21 cellular contexts compared by ENCODE assay signal in the genomic region with DNA sequence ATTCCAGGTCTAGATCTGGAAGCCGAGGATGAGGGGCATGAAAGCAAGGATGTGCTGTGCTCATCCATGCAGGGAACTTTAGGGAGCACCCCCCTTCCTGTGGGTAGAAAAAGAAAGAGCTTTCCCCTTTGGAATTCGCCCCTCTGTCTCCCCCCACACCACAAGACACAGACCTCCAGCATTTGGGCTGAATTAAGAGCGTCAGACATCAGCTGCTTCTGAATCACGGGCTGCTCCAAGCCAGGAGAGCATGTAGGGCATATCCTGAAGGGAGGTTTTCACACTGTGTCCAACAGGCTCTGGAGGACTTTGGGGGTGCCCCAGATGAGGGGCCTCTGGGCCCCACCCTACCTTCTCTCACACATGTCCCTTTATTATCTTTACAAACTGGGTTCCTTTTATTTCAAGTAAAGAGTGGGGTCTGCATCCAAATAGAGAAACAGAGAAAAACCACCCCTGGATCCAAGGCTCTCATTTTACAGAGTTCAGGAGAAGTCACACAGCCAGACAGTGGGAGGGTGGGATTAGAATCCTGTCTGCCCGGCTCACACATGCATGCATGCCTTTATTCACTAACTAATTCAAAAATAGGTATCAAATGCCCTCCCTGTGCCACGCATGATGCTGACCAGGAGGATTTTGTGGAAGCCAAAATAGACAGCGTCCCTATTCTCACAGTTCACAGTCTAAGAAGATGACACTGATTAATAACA. TPM values are rescaled to one million over a fixed set of nuclear protein-coding genes. Genes with fewer than 3 reads are reported as not detected.
A peak's percentile ranks its signal among the peaks of the same experiment; 100 is the strongest.
DNase-seq lines count a peak whose midpoint lies in the region; ATAC-seq and TF ChIP-seq lines count a peak whose summit lies in the region.
"Had no signal": no experiment of that assay in that cellular context is flagged by ENCODE, and none has a peak within 500 bp of the region (broad histone marks: within the 10 kb centered on the region; RNA-seq: fewer than 3 reads in every experiment).

No MANE protein-coding gene starts in this region.

- no peaks in the 10 kb centered on the region for H3K36me3 Mint-ChIP-seq in CD4-positive, alpha-beta memory T cell
- H3K36me3 Mint-ChIP-seq: activated naive CD4-positive, alpha-beta T cell treated with anti-CD3 and anti-CD28 coated beads, Interleukin-2, amount 10 ng/mL, durations not matched to agents 7 days and 5 days; brain; CD8-positive, alpha-beta memory T cell had no signal

- no peak for TF ChIP-seq CTCF in fibroblast of the aortic adventitia (IDR thresholded peaks at IDR 0.05; ENCODE audit: insufficient read depth, low read length)

- ATAC-seq in GM21825 (IDR thresholded peaks at IDR 0.05; ENCODE audit: unreplicated experiment) (no peak), GM19397 (IDR thresholded peaks at IDR 0.05; ENCODE audit: unreplicated experiment) (no peak)
- ATAC-seq: left ventricle myocardium superior; naive thymus-derived CD4-positive, alpha-beta T cell had no signal

- CTCF ChIA-PET in CD4-positive, alpha-beta memory T cell (lab: Charles Lee; ENCODE audit: partially characterized antibody), result no interaction called here

- no peaks in the 10 kb centered on the region for H3K4me1 Mint-ChIP-seq in CD4-positive, alpha-beta memory T cell
- H3K4me1 Mint-ChIP-seq: activated naive CD4-positive, alpha-beta T cell treated with anti-CD3 and anti-CD28 coated beads, Interleukin-2, amount 10 ng/mL, durations not matched to agents 7 days and 5 days; CD8-positive, alpha-beta memory T cell; naive thymus-derived CD4-positive, alpha-beta T cell had no signal

- intact Hi-C loops in posterior vena cava (cut with DNase I), result loop anchor here in 1 of 2 donors (5.0 kb wide), 1 partner anchor 50 kb away; no protein-coding TSS in a partner anchor
- intact Hi-C loops in CD4-positive, alpha-beta memory T cell (cut with micrococcal nuclease), result no loop called here

- no peaks in the 10 kb centered on the region for H3K36me3 ChIP-seq in CD4-positive, alpha-beta memory T cell (ENCODE audit: insufficient read depth, low read length)

- no peak overlapping the region for H3K27ac Mint-ChIP-seq in CD4-positive, alpha-beta memory T cell
- H3K27ac Mint-ChIP-seq: activated naive CD4-positive, alpha-beta T cell treated with anti-CD3 and anti-CD28 coated beads, Interleukin-2, amount 10 ng/mL, durations not matched to agents 7 days and 5 days; naive thymus-derived CD4-positive, alpha-beta T cell had no signal

- POLR2A ChIA-PET in CD4-positive, alpha-beta memory T cell (lab: Charles Lee; ENCODE audit: partially characterized antibody), result no interaction called here

- H3K4me3 Mint-ChIP-seq in CD4-positive, alpha-beta memory T cell, result no peak overlapping the region
- H3K4me3 Mint-ChIP-seq: activated naive CD4-positive, alpha-beta T cell treated with anti-CD3 and anti-CD28 coated beads, Interleukin-2, amount 10 ng/mL, durations not matched to agents 7 days and 5 days; brain; CD8-positive, alpha-beta memory T cell; naive thymus-derived CD4-positive, alpha-beta T cell had no signal

- DNase-seq in AG08395 (ENCODE audit: low spot score) (peak; percentile 69), amniotic epithelial cell (ENCODE audit: low read depth) (peak; percentile 56), fibroblast of the aortic adventitia (ENCODE audit: low read depth) (peak; percentile 75), posterior vena cava (ENCODE audit: low spot score) (peak; percentile 82), MV-4-11 (lab: John Stamatoyannopoulos, UW) (no peak)
- DNase-seq in CD4-positive, alpha-beta memory T cell, result no peak
- DNase-seq: activated CD4-positive, alpha-beta T cell treated with anti-CD3 and anti-CD28 coated beads, Interleukin-2, amount 50 U/mL, for 1 hour; activated naive CD4-positive, alpha-beta T cell treated with anti-CD3 and anti-CD28 coated beads, Interleukin-2, amount 10 ng/mL, durations not matched to agents 7 days and 5 days; activated T-cell treated with anti-CD3 and anti-CD28 coated beads for 4 hours; CD8-positive, alpha-beta memory T cell; DND-41; Kasumi-1; left ventricle myocardium superior; naive thymus-derived CD4-positive, alpha-beta T cell; NCI-H1436 treated with DMSO at 0.1 percent for 48 hours; NCI-H82; stimulated activated naive CD4-positive, alpha-beta T cell treated with Interleukin-2 at 50 U/mL for 16 hours had no signal

- peaks cover 0 to 9% (median 5%) of the 10 kb centered on the region in 8 donors for H3K9me3 Mint-ChIP-seq in CD4-positive, alpha-beta memory T cell

- H3K4me1 ChIP-seq in CD4-positive, alpha-beta memory T cell (ENCODE audit: insufficient read depth, low read length), result no peaks in the 10 kb centered on the region

- H3K9me3 ChIP-seq in CD4-positive, alpha-beta memory T cell (ENCODE audit: control insufficient read depth in 1 of 2, low read length in 2 of 2), result no peaks in the 10 kb centered on the region

- H3K27me3 ChIP-seq in CD4-positive, alpha-beta memory T cell (ENCODE audit: insufficient read depth, low read length), result no peaks in the 10 kb centered on the region

- peaks cover 2 to 6% of the 10 kb centered on the region in 2 donors for H3K27me3 Mint-ChIP-seq in CD4-positive, alpha-beta memory T cell
- H3K27me3 Mint-ChIP-seq: brain had no signal

- no peak overlapping the region for H3K27ac ChIP-seq in CD4-positive, alpha-beta memory T cell (ENCODE audit: low read depth, low read length)

- no peak overlapping the region for H3K4me3 ChIP-seq in fibroblast of the aortic adventitia (ENCODE audit: low read depth, low read length)
- no peak overlapping the region for H3K4me3 ChIP-seq in CD4-positive, alpha-beta memory T cell (ENCODE audit: low read length in 2 of 2)

RNA-seq across cellular contexts. Expression of a gene that starts 52.8 kb away (rescaled TPM):
- 23.1 and 30.0 TPM in 2 replicates for total RNA-seq in fibroblast of the aortic adventitia (ENCODE audit: low replicate concordance)
- total RNA-seq in posterior vena cava, result 100 to 1,000 TPM; 108 to 142 TPM
- under 1 TPM; 0.38 to 0.53 TPM for total RNA-seq in CD4-positive, alpha-beta memory T cell
- polyA plus RNA-seq in CD4-positive, alpha-beta memory T cell, result under 1 TPM in 1 of 2 donors, not detected in 1; 0.56 TPM
- total RNA-seq: A673 had no signal
- polyA plus RNA-seq: naive thymus-derived CD4-positive, alpha-beta T cell had no signal

Comparison
In these comparisons a context has a peak if more than half of its experiments do, and no peak if none do; other contexts are left out.
1. DNase-seq: peak in AG08395 (single experiment), amniotic epithelial cell (single experiment), fibroblast of the aortic adventitia (single experiment) and posterior vena cava (single experiment); none in CD4-positive, alpha-beta memory T cell (0 of 5) and MV-4-11 (single experiment).
2. RNA of a gene that starts 52.8 kb away (total RNA-seq): 108 to 142 TPM in posterior vena cava and 23.1 to 30.0 TPM in fibroblast of the aortic adventitia; 0.38 to 0.53 TPM in CD4-positive, alpha-beta memory T cell; every median in the first group is over 10 times any median in the second.